In genomic region chr1:165062346-165062745, GRCh38 we compare ENCODE assay signal across 1 cellular context.
TF ChIP-seq lines count a peak whose summit lies in the region.

No MANE protein-coding gene starts in this region.

TF ChIP-seq in GM23338, 12 proteins besides CTCF, POLR2A, EP300 and RAD21 (continued from another document):
- no peak for TF ChIP-seq ZNF462 (CRISPR knock-in tag; IDR thresholded peaks at IDR 0.05)
- TF ChIP-seq JUNB (IDR thresholded peaks at IDR 0.05; ENCODE audit: unreplicated experiment): no peak
